ENCODE assay signal across 2 cellular contexts in the genomic region with DNA sequence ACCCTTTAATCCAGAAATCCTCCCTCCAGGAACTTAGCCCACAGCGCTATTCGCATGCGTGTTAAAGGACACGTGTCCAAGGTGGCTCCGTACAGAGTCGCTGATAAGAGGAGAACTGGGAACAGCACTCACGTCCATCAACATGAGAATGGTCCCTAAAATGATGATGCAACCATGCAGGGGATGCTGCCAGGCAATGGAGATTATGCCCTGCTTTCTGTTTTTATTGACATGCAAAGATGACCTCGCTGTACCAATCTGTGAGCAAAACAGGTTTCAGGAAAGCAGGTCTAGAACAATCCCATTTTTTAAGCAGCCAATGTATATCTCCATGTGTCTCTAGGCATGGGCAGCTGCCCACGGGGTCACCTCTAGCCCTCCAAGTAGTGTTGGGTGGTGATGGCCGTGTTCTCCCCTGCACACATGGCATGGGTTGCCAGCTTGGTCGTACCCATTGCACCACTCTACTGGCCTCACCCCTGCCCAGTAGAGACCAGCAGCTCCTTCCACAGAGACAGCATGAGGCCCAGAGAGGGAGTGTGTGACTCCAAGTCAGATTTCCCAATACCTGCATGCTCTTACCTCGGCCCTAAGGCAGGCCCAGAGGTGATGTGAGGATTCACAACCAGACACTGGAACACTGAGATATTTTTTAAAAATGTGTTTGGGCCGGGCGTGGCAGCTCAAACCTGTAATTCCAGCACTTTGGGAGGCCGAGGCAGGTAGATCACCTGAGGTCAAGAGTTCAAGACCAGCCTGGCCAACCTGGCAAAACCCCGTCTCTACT.
TF ChIP-seq lines count a peak whose summit lies in the region.

No MANE protein-coding gene starts in this region.

TF ChIP-seq in K562, 482 proteins besides CTCF, POLR2A, EP300 and RAD21 (continued from another document and continues in another):
- TF ChIP-seq CEBPG (CRISPR knock-in tag; IDR thresholded peaks at IDR 0.05) (peak; percentile 47), CEBPG (tag; conservative IDR thresholded peaks at IDR 0.05 in 1 of 2, IDR thresholded peaks at IDR 0.05 in 1 of 2) (peak; percentile 59 to 62; a peak in 2 of 4 replicates), PHB (CRISPR knock-in tag; IDR thresholded peaks at IDR 0.05) (no peak), ZNF780A (CRISPR knock-in tag; IDR thresholded peaks at IDR 0.05) (no peak), RBM22 (IDR thresholded peaks at IDR 0.05; ENCODE audit: low read depth, low read length, poor library complexity, severe bottlenecking) (no peak), ZNF707 (CRISPR knock-in tag; conservative IDR thresholded peaks at IDR 0.05) (no peak), JUN (IDR thresholded peaks at IDR 0.05; ENCODE audit: borderline replicate concordance, low read depth, low read length) (no peak), JUN (CRISPR knock-in tag; IDR thresholded peaks at IDR 0.05; ENCODE audit: borderline replicate concordance) (no peak), ZNF282 (CRISPR knock-in tag; IDR thresholded peaks at IDR 0.05) (no peak)
- TF ChIP-seq, protein P1, sequence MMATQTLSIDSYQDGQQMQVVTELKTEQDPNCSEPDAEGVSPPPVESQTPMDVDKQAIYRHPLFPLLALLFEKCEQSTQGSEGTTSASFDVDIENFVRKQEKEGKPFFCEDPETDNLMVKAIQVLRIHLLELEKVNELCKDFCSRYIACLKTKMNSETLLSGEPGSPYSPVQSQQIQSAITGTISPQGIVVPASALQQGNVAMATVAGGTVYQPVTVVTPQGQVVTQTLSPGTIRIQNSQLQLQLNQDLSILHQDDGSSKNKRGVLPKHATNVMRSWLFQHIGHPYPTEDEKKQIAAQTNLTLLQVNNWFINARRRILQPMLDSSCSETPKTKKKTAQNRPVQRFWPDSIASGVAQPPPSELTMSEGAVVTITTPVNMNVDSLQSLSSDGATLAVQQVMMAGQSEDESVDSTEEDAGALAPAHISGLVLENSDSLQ (IDR thresholded peaks at IDR 0.05), result 0 out of 2 replicates have a peak, but pooled peaks have one; percentile 12
- TF ChIP-seq, protein P2, sequence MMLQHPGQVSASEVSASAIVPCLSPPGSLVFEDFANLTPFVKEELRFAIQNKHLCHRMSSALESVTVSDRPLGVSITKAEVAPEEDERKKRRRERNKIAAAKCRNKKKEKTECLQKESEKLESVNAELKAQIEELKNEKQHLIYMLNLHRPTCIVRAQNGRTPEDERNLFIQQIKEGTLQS (IDR thresholded peaks at IDR 0.05), result peak; percentile 89
- TF ChIP-seq, protein P2 (CRISPR knock-in tag; conservative IDR thresholded peaks at IDR 0.05), result no peak
- TF ChIP-seq, protein P3, sequence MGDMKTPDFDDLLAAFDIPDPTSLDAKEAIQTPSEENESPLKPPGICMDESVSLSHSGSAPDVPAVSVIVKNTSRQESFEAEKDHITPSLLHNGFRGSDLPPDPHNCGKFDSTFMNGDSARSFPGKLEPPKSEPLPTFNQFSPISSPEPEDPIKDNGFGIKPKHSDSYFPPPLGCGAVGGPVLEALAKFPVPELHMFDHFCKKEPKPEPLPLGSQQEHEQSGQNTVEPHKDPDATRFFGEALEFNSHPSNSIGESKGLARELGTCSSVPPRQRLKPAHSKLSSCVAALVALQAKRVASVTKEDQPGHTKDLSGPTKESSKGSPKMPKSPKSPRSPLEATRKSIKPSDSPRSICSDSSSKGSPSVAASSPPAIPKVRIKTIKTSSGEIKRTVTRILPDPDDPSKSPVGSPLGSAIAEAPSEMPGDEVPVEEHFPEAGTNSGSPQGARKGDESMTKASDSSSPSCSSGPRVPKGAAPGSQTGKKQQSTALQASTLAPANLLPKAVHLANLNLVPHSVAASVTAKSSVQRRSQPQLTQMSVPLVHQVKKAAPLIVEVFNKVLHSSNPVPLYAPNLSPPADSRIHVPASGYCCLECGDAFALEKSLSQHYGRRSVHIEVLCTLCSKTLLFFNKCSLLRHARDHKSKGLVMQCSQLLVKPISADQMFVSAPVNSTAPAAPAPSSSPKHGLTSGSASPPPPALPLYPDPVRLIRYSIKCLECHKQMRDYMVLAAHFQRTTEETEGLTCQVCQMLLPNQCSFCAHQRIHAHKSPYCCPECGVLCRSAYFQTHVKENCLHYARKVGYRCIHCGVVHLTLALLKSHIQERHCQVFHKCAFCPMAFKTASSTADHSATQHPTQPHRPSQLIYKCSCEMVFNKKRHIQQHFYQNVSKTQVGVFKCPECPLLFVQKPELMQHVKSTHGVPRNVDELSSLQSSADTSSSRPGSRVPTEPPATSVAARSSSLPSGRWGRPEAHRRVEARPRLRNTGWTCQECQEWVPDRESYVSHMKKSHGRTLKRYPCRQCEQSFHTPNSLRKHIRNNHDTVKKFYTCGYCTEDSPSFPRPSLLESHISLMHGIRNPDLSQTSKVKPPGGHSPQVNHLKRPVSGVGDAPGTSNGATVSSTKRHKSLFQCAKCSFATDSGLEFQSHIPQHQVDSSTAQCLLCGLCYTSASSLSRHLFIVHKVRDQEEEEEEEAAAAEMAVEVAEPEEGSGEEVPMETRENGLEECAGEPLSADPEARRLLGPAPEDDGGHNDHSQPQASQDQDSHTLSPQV (IDR thresholded peaks at IDR 0.05), result 0 out of 2 replicates have a peak, but pooled peaks have one; percentile 17
- TF ChIP-seq, protein P4, sequence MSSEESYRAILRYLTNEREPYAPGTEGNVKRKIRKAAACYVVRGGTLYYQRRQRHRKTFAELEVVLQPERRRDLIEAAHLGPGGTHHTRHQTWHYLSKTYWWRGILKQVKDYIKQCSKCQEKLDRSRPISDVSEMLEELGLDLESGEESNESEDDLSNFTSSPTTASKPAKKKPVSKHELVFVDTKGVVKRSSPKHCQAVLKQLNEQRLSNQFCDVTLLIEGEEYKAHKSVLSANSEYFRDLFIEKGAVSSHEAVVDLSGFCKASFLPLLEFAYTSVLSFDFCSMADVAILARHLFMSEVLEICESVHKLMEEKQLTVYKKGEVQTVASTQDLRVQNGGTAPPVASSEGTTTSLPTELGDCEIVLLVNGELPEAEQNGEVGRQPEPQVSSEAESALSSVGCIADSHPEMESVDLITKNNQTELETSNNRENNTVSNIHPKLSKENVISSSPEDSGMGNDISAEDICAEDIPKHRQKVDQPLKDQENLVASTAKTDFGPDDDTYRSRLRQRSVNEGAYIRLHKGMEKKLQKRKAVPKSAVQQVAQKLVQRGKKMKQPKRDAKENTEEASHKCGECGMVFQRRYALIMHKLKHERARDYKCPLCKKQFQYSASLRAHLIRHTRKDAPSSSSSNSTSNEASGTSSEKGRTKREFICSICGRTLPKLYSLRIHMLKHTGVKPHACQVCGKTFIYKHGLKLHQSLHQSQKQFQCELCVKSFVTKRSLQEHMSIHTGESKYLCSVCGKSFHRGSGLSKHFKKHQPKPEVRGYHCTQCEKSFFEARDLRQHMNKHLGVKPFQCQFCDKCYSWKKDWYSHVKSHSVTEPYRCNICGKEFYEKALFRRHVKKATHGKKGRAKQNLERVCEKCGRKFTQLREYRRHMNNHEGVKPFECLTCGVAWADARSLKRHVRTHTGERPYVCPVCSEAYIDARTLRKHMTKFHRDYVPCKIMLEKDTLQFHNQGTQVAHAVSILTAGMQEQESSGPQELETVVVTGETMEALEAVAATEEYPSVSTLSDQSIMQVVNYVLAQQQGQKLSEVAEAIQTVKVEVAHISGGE (CRISPR knock-in tag; IDR thresholded peaks at IDR 0.05), result no peak

TF ChIP-seq in liver, 16 proteins besides CTCF, POLR2A, EP300 and RAD21 (continued from another document):
- TF ChIP-seq, protein P2 (IDR thresholded peaks at IDR 0.05), result peak; percentile 41
